In genomic region chr5:62650197-62650596, GRCh38 we compare ENCODE assay signal across 13 cellular contexts.
"Had no signal": no experiment of that assay in that cellular context is flagged by ENCODE, and none has a peak within 500 bp of the region (broad histone marks: within the 10 kb centered on the region; RNA-seq: fewer than 3 reads in every experiment).

No MANE protein-coding gene starts in this region.

- DNase-seq: activated CD4-positive, CD25-positive, alpha-beta regulatory T cell treated with anti-CD3 and anti-CD28 coated beads, Interleukin-2, amount 50 U/mL, for 72 hours; activated naive CD4-positive, alpha-beta T cell; activated naive CD8-positive, alpha-beta T cell treated with anti-CD3 and anti-CD28 coated beads, Interleukin-2, amount 10 ng/mL, durations not matched to agents 7 days and 5 days; effector CD8-positive, alpha-beta T cell; natural killer cell; small intestine; stimulated activated CD4-positive, alpha-beta T cell treated with anti-CD3 and anti-CD28 coated beads, Interleukin-4, amount 100 ng/mL, for 24 hours; stimulated activated naive CD4-positive, alpha-beta T cell had no signal

- H3K9me3 ChIP-seq: heart left ventricle, right atrium auricular region, tibial nerve had no signal

- H3K27ac ChIP-seq: heart left ventricle, right atrium auricular region, tibial nerve had no signal

- H3K4me3 ChIP-seq: heart left ventricle, right atrium auricular region, tibial nerve had no signal

- H3K27me3 ChIP-seq: heart left ventricle, right atrium auricular region, tibial nerve had no signal

- H3K36me3 ChIP-seq: heart left ventricle, right atrium auricular region, tibial nerve had no signal

- H3K4me1 ChIP-seq: tibial nerve had no signal

- FAIRE-seq: frontal cortex, islet of Langerhans, small intestine had no signal
